Comparison of ENCODE assay signal across 17 cellular contexts in the genomic region with DNA sequence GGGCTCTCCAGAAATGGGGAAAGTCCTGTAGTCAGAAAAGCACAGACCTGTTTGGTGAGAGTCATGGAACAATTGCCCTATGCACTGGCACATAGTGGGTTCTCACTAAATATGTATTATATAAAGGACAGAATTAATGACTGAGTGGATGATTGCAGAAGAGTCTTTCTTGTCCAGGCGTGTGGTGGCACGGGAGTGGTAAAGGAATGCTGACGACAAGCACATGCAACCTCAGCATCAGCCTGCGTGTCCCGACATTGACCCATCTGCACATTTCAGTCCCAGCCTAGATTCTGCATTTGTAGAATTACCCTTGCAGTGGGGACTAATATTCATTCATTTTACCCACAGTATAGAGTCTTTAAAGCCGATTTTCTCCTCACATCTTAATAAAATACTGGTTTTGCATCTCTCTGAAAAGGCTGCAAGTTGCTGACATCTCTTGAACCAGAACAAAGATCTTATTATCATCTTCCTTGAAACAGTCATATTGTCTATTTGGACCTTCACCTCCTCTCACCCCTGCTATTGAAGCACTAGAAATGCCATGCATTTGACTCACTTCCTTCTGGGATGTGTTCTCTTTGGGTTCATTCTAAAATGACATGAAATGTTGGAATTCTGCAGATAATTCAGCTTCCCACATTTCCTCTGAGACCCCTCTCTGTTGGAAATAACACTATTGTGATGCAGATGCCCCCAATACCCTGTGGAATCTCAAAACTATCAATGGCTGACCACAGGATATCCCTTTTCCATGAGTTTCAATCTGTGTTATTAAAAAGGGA.
DNase-seq lines count a peak whose midpoint lies in the region; ATAC-seq and TF ChIP-seq lines count a peak whose summit lies in the region.
"Had no signal": no experiment of that assay in that cellular context is flagged by ENCODE, and none has a peak within 500 bp of the region (broad histone marks: within the 10 kb centered on the region; RNA-seq: fewer than 3 reads in every experiment).

No MANE protein-coding gene starts in this region.

- H3K4me1 ChIP-seq in HUES64 (ENCODE audit: insufficient read depth, low read length) (peaks cover 28% of the 10 kb centered on the region), iPS-20b (ENCODE audit: insufficient read depth, low read length) (peaks cover 27% of the 10 kb centered on the region), smooth muscle cell (ENCODE audit: low read depth) (peaks cover 8% of the 10 kb centered on the region)
- H3K4me1 ChIP-seq: gastroesophageal sphincter had no signal

- H3K27ac ChIP-seq in HUES64 (ENCODE audit: low read depth, low read length) (peak overlapping the region; percentile 63), iPS-20b (ENCODE audit: low read length) (no peak overlapping the region), smooth muscle cell (ENCODE audit: low read depth) (no peak overlapping the region)
- H3K27ac ChIP-seq: gastroesophageal sphincter, ovary had no signal

- H3K4me2 ChIP-seq in smooth muscle cell = no peak overlapping the region

- TF ChIP-seq CTCF in cardiac fibroblast (IDR thresholded peaks at IDR 0.05; ENCODE audit: low read depth, low read length) = no peak
- TF ChIP-seq CTCF in smooth muscle cell (IDR thresholded peaks at IDR 0.05; ENCODE audit: borderline replicate concordance, insufficient read depth, poor library complexity, severe bottlenecking) = no peak

- DNase-seq in cardiac fibroblast (ENCODE audit: low read depth in 2 of 2) (peak; percentile 4 to 17), smooth muscle cell (lab: John Stamatoyannopoulos, UW; ENCODE audit: unreplicated experiment) (no peak), iPS-NIHi7 (ENCODE audit: extremely low spot score) (no peak), NCI-H526 treated with DMSO at 0.1 percent for 48 hours (lab: John Stamatoyannopoulos, UW) (no peak)
- DNase-seq: activated CD8-positive, alpha-beta T cell treated with anti-CD3 and anti-CD28 coated beads, Interleukin-2, amount 10 ng/mL, durations not matched to agents 7 days and 5 days; anterior cingulate cortex; CD4-positive, alpha-beta T cell; dorsolateral prefrontal cortex; islet precursor cell; NCI-H1694 treated with DMSO at 0.1 percent for 48 hours; NCI-H524 treated with DMSO at 0.1 percent for 48 hours; ovary; SW 1271 had no signal

- H3K79me2 ChIP-seq in smooth muscle cell (ENCODE audit: low read depth) = no peaks in the 10 kb centered on the region

- H3K4me3 ChIP-seq in HUES64 (ENCODE audit: low read length) = no peak overlapping the region
- H3K4me3 ChIP-seq in cardiac fibroblast (replicated peaks in 1 of 2; ENCODE audit: low read depth in 2 of 2, low read length in 2 of 2) = no peak overlapping the region
- H3K4me3 ChIP-seq in iPS-20b (ENCODE audit: low read length) = peak overlapping the region; percentile 18; the same call in 1 of the 2 replicates
- H3K4me3 ChIP-seq in smooth muscle cell = no peak overlapping the region
- H3K4me3 ChIP-seq: dorsolateral prefrontal cortex, gastroesophageal sphincter, ovary had no signal

- no peaks in the 10 kb centered on the region for H3F3A ChIP-seq in smooth muscle cell (ENCODE audit: low read depth)

- no peaks in the 10 kb centered on the region for H3K27me3 ChIP-seq in HUES64 (ENCODE audit: insufficient read depth, low read length)
- no peaks in the 10 kb centered on the region for H3K27me3 ChIP-seq in iPS-20b (ENCODE audit: insufficient read depth, low read length)
- no peaks in the 10 kb centered on the region for H3K27me3 ChIP-seq in smooth muscle cell (ENCODE audit: low read depth)
- H3K27me3 ChIP-seq: dorsolateral prefrontal cortex, gastroesophageal sphincter, ovary had no signal

- peak overlapping the region; percentile 39 for H2AFZ ChIP-seq in smooth muscle cell (ENCODE audit: low read depth)

- H3K9ac ChIP-seq in HUES64 (ENCODE audit: low read depth, low read length) (no peak overlapping the region), iPS-20b (ENCODE audit: low read depth, low read length) (no peak overlapping the region), smooth muscle cell (ENCODE audit: low read depth) (no peak overlapping the region)

- 86% methylated on average over 6 of the region's 6 CpGs for WGBS in HUES64
- 75% methylated on average over 6 of the region's 6 CpGs for WGBS in smooth muscle cell (ENCODE audit: low lambda C conversion rate)

- no peaks in the 10 kb centered on the region for H4K20me1 ChIP-seq in smooth muscle cell (ENCODE audit: low read depth)

- ATAC-seq in GM21515 (IDR thresholded peaks at IDR 0.05; ENCODE audit: unreplicated experiment) = no peak
- ATAC-seq: activated CD8-positive, alpha-beta T cell treated with anti-CD3 and anti-CD28 coated beads, Interleukin-2, amount 10 ng/mL, durations not matched to agents 7 days and 5 days; gastroesophageal sphincter had no signal

- no peaks in the 10 kb centered on the region for H3K36me3 ChIP-seq in HUES64 (ENCODE audit: insufficient read depth, low read length)
- no peaks in the 10 kb centered on the region for H3K36me3 ChIP-seq in iPS-20b (ENCODE audit: insufficient read depth, low read depth, low read length)
- no peaks in the 10 kb centered on the region for H3K36me3 ChIP-seq in smooth muscle cell (ENCODE audit: low read depth)
- H3K36me3 ChIP-seq: gastroesophageal sphincter, ovary had no signal

- H3K9me3 ChIP-seq in HUES64 (ENCODE audit: insufficient read depth, low read depth, low read length) (no peaks in the 10 kb centered on the region), iPS-20b (ENCODE audit: insufficient read depth, low read depth, low read length) (no peaks in the 10 kb centered on the region), smooth muscle cell (replicated peaks; ENCODE audit: low read depth) (no peaks in the 10 kb centered on the region)
- H3K9me3 ChIP-seq: gastroesophageal sphincter, ovary had no signal

Comparison
In these comparisons a context has a peak if more than half of its experiments do, and no peak if none do; other contexts are left out.
1. DNase-seq: peak in cardiac fibroblast (2 of 2); none in smooth muscle cell (single experiment), iPS-NIHi7 (single experiment) and NCI-H526 treated with DMSO at 0.1 percent for 48 hours (single experiment).